Comparison of ENCODE assay signal across 1 cellular context in genomic region chr12:75390899-75391538, GRCh38.
A peak's percentile ranks its signal among the peaks of the same experiment; 100 is the strongest.
TF ChIP-seq lines count a peak whose summit lies in the region.

Gene GLIPR1L2, plus strand, starts transcription at chr12:75391089. Its CDS starts 28 bp downstream, at chr12:75391117.

TF ChIP-seq in K562, 482 proteins besides CTCF, POLR2A, EP300 and RAD21 (continued from another document and continues in another):
- no peak for TF ChIP-seq TAF7 (tag; IDR thresholded peaks at IDR 0.05)
- no peak for TF ChIP-seq NEUROD1 (IDR thresholded peaks at IDR 0.05; ENCODE audit: borderline replicate concordance, low read depth, low read length, partially characterized antibody)
- TF ChIP-seq ZNF436 (CRISPR knock-in tag; IDR thresholded peaks at IDR 0.05), result no peak
- TF ChIP-seq PHB2 (IDR thresholded peaks at IDR 0.05; ENCODE audit: low read depth), result no peak
- no peak for TF ChIP-seq DIDO1 (tag; IDR thresholded peaks at IDR 0.05; ENCODE audit: low read depth)
- no peak for TF ChIP-seq TRIM28 (IDR thresholded peaks at IDR 0.05)
- TF ChIP-seq ZNF507 (tag; conservative IDR thresholded peaks at IDR 0.05), result no peak
- no peak for TF ChIP-seq ZBTB12 (CRISPR knock-in tag; IDR thresholded peaks at IDR 0.05)
- no peak for TF ChIP-seq SIN3A (IDR thresholded peaks at IDR 0.05; ENCODE audit: borderline replicate concordance in 2 of 2, control insufficient read depth in 1 of 2, low read depth in 2 of 2, low read length in 2 of 2)
- no peak for TF ChIP-seq HMG20A (CRISPR knock-in tag; conservative IDR thresholded peaks at IDR 0.05)
- TF ChIP-seq MAFF (IDR thresholded peaks at IDR 0.05; ENCODE audit: low read length), result no peak
- TF ChIP-seq ATF6 (CRISPR knock-in tag; IDR thresholded peaks at IDR 0.05), result no peak
- no peak for TF ChIP-seq RNF219 (CRISPR knock-in tag; IDR thresholded peaks at IDR 0.05)
- TF ChIP-seq BMI1 (IDR thresholded peaks at IDR 0.05; ENCODE audit: low read length), result no peak
- no peak for TF ChIP-seq THRA (IDR thresholded peaks at IDR 0.05)
- no peak for TF ChIP-seq ADNP (tag; IDR thresholded peaks at IDR 0.05)
- no peak for TF ChIP-seq ESRRA (IDR thresholded peaks at IDR 0.05; ENCODE audit: borderline replicate concordance, low read depth)
- no peak for TF ChIP-seq HSF4 (CRISPR knock-in tag; IDR thresholded peaks at IDR 0.05; ENCODE audit: borderline replicate concordance)
- TF ChIP-seq NR1H2 (CRISPR knock-in tag; IDR thresholded peaks at IDR 0.05), result no peak
- TF ChIP-seq ETV5 (CRISPR knock-in tag; IDR thresholded peaks at IDR 0.05; ENCODE audit: low read depth), result no peak
- TF ChIP-seq JUND (IDR thresholded peaks at IDR 0.05; ENCODE audit: borderline replicate concordance, low read depth, low read length), result 0 out of 2 replicates have a peak, but pooled peaks have one; percentile 24
- no peak; the same call in 2 of the 3 replicates for TF ChIP-seq JUND (tag; IDR thresholded peaks at IDR 0.05; ENCODE audit: borderline replicate concordance, low read depth, low read length)
- TF ChIP-seq DPF2 (IDR thresholded peaks at IDR 0.05), result no peak
- TF ChIP-seq CBFA2T3 (IDR thresholded peaks at IDR 0.05), result no peak
- no peak for TF ChIP-seq C11orf30 (IDR thresholded peaks at IDR 0.05; ENCODE audit: low read depth)
- TF ChIP-seq KLF16 (IDR thresholded peaks at IDR 0.05), result no peak
- no peak for TF ChIP-seq ZBTB40 (IDR thresholded peaks at IDR 0.05)
- TF ChIP-seq ZBTB40 (CRISPR knock-in tag; IDR thresholded peaks at IDR 0.05), result no peak
- TF ChIP-seq POU5F1 (IDR thresholded peaks at IDR 0.05; ENCODE audit: borderline replicate concordance, low read depth, low read length, partially characterized antibody), result no peak
- no peak for TF ChIP-seq ZNF41 (CRISPR knock-in tag; conservative IDR thresholded peaks at IDR 0.05)
- TF ChIP-seq ZNF140 (CRISPR knock-in tag; IDR thresholded peaks at IDR 0.05), result no peak
- TF ChIP-seq RREB1 (CRISPR knock-in tag; IDR thresholded peaks at IDR 0.05), result no peak
- no peak for TF ChIP-seq MBD1 (CRISPR knock-in tag; IDR thresholded peaks at IDR 0.05)
- 0 out of 2 replicates have a peak, but pooled peaks have one; percentile 0 for TF ChIP-seq ZNF316 (IDR thresholded peaks at IDR 0.05)
- TF ChIP-seq FOXA3 (CRISPR knock-in tag; conservative IDR thresholded peaks at IDR 0.05 in 1 of 2, IDR thresholded peaks at IDR 0.05 in 1 of 2), result no peak
- TF ChIP-seq TCF7L2 (IDR thresholded peaks at IDR 0.05; ENCODE audit: low read depth, low read length), result no peak
- no peak for TF ChIP-seq EP400 (IDR thresholded peaks at IDR 0.05)
- no peak for TF ChIP-seq ZNF76 (CRISPR knock-in tag; IDR thresholded peaks at IDR 0.05; ENCODE audit: borderline replicate concordance)
- TF ChIP-seq RBFOX2 (IDR thresholded peaks at IDR 0.05; ENCODE audit: low read depth, low read length), result peak; percentile 55
